13 cellular contexts compared by ENCODE assay signal in the genomic region with DNA sequence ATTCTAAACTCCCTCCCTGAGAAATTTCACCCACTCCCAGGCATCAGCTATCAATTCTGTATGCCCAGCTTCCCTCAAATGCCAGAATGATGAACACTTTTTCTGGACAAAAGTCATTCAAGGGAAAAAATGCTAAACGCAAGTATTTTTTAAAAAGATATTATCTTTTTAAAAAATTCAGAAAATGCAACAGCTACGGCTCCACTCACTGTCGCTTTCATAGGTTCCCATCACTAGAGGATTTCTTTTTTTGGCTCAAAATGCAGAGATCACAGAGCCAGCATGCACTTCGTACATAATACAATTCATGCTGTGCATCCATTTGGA. TPM values are rescaled to one million over a fixed set of nuclear protein-coding genes. Genes with fewer than 3 reads are reported as not detected.
A peak's percentile ranks its signal among the peaks of the same experiment; 100 is the strongest.
DNase-seq lines count a peak whose midpoint lies in the region; ATAC-seq and TF ChIP-seq lines count a peak whose summit lies in the region.
"Had no signal": no experiment of that assay in that cellular context is flagged by ENCODE, and none has a peak within 500 bp of the region (broad histone marks: within the 10 kb centered on the region; RNA-seq: fewer than 3 reads in every experiment).

No MANE protein-coding gene starts in this region.

- H3K4me1 ChIP-seq in left lung: peaks cover 0 to 60% of the 10 kb centered on the region in 2 donors
- peaks cover 2 to 62% (median 17%) of the 10 kb centered on the region in 4 donors for H3K4me1 ChIP-seq in stomach
- H3K4me1 ChIP-seq: SJSA1 had no signal

- POLR2A ChIA-PET in activated CD8-positive, alpha-beta T cell treated with anti-CD3 and anti-CD28 coated beads for 36 hours (lab: Charles Lee): interaction anchor here (1.0 to 1.6 kb wide), 3 partner anchors 9 to 156 kb away, joined by 3 to 5 read pairs (median 3); a partner anchor contains a TSS

- H3K4me3 Mint-ChIP-seq in activated CD8-positive, alpha-beta memory T cell treated with anti-CD3 and anti-CD28 coated beads, Interleukin-2, amount 10 ng/mL, durations not matched to agents 7 days and 5 days: peak overlapping the region; percentile 40
- no peak overlapping the region for H3K4me3 Mint-ChIP-seq in activated CD8-positive, alpha-beta T cell treated with anti-CD3 and anti-CD28 coated beads for 36 hours

- H3K27me3 ChIP-seq in left lung (no peaks in the 10 kb centered on the region), stomach (no peaks in the 10 kb centered on the region)
- H3K27me3 ChIP-seq: SJSA1 had no signal

- TF ChIP-seq CTCF in activated CD8-positive, alpha-beta T cell treated with anti-CD3 and anti-CD28 coated beads for 36 hours (IDR thresholded peaks at IDR 0.05): no peak
- TF ChIP-seq CTCF in left lung (IDR thresholded peaks at IDR 0.05): no peak
- no peak for TF ChIP-seq CTCF in stomach (IDR thresholded peaks at IDR 0.05)

- H3K27ac Mint-ChIP-seq in activated CD8-positive, alpha-beta memory T cell treated with anti-CD3 and anti-CD28 coated beads, Interleukin-2, amount 10 ng/mL, durations not matched to agents 7 days and 5 days: peak overlapping the region; percentile 81
- H3K27ac Mint-ChIP-seq in activated CD8-positive, alpha-beta T cell treated with anti-CD3 and anti-CD28 coated beads for 36 hours: peak overlapping the region; percentile 52

- CTCF ChIA-PET in activated CD8-positive, alpha-beta memory T cell treated with anti-CD3 and anti-CD28 coated beads, Interleukin-2, amount 10 ng/mL, durations not matched to agents 7 days and 5 days (lab: Charles Lee): interaction anchor here (0.7 to 2.6 kb wide), 5 partner anchors 9 to 147 kb away, joined by 3 to 14 read pairs (median 3); a partner anchor contains a TSS
- CTCF ChIA-PET in activated CD8-positive, alpha-beta T cell treated with anti-CD3 and anti-CD28 coated beads for 36 hours (lab: Charles Lee): interaction anchor here (0.7 to 1.2 kb wide), 3 partner anchors 14 to 73 kb away, joined by 3 read pairs; no protein-coding TSS in a partner anchor

- H3K27ac ChIP-seq in left lung (peak overlapping the region; percentile 30 to 88), stomach (peak overlapping the region in 3 of 5 donors; percentile 33 to 84 (median 71))
- H3K27ac ChIP-seq: SJSA1 had no signal

- ATAC-seq in activated CD8-positive, alpha-beta memory T cell treated with anti-CD3 and anti-CD28 coated beads, Interleukin-2, amount 10 ng/mL, durations not matched to agents 7 days and 5 days: no peak
- no peak for ATAC-seq in activated CD8-positive, alpha-beta T cell treated with anti-CD3 and anti-CD28 coated beads for 36 hours
- no peak for ATAC-seq in left lung
- no peak for ATAC-seq in HG03139 (IDR thresholded peaks at IDR 0.05; ENCODE audit: unreplicated experiment)
- no peak for ATAC-seq in GM21825 (IDR thresholded peaks at IDR 0.05; ENCODE audit: unreplicated experiment)

- no peaks in the 10 kb centered on the region for H3K27me3 Mint-ChIP-seq in activated CD8-positive, alpha-beta memory T cell treated with anti-CD3 and anti-CD28 coated beads, Interleukin-2, amount 10 ng/mL, durations not matched to agents 7 days and 5 days
- no peaks in the 10 kb centered on the region for H3K27me3 Mint-ChIP-seq in activated CD8-positive, alpha-beta T cell treated with anti-CD3 and anti-CD28 coated beads for 36 hours

- no peak for TF ChIP-seq POLR2A in stomach (IDR thresholded peaks at IDR 0.05)

- H3K36me3 Mint-ChIP-seq in activated CD8-positive, alpha-beta memory T cell treated with anti-CD3 and anti-CD28 coated beads, Interleukin-2, amount 10 ng/mL, durations not matched to agents 7 days and 5 days: peaks cover 34% of the 10 kb centered on the region
- peaks cover 7% of the 10 kb centered on the region for H3K36me3 Mint-ChIP-seq in activated CD8-positive, alpha-beta T cell treated with anti-CD3 and anti-CD28 coated beads for 36 hours (ENCODE audit: low read depth)

- peaks cover 45% of the 10 kb centered on the region for H3K4me1 Mint-ChIP-seq in activated CD8-positive, alpha-beta memory T cell treated with anti-CD3 and anti-CD28 coated beads, Interleukin-2, amount 10 ng/mL, durations not matched to agents 7 days and 5 days
- peaks cover 31% of the 10 kb centered on the region for H3K4me1 Mint-ChIP-seq in activated CD8-positive, alpha-beta T cell treated with anti-CD3 and anti-CD28 coated beads for 36 hours (ENCODE audit: low read depth)

- DNase-seq in activated CD8-positive, alpha-beta memory T cell treated with anti-CD3 and anti-CD28 coated beads, Interleukin-2, amount 10 ng/mL, durations not matched to agents 7 days and 5 days: no peak
- DNase-seq in activated CD8-positive, alpha-beta memory T cell treated with anti-CD3 and anti-CD28 coated beads for 24 hours: no peak
- DNase-seq in activated CD8-positive, alpha-beta T cell treated with anti-CD3 and anti-CD28 coated beads for 36 hours: no peak
- DNase-seq in left lung (no peak), stomach (no peak), NCI-H2196 treated with DMSO at 0.1 percent for 48 hours (lab: John Stamatoyannopoulos, UW; ENCODE audit: unreplicated experiment) (no peak)
- DNase-seq: H7, MM.1S had no signal

- intact Hi-C loops in activated CD8-positive, alpha-beta T cell treated with anti-CD3 and anti-CD28 coated beads for 36 hours (cut with micrococcal nuclease): no loop called here
- intact Hi-C loops in left lung (cut with DNase I): no loop called here
- intact Hi-C loops in stomach (cut with DNase I; ENCODE audit: low total_unique reads): no loop called here

- H3K4me3 ChIP-seq in left lung (peak overlapping the region in 1 of 2 donors; percentile 22), stomach (no peak overlapping the region)
- H3K4me3 ChIP-seq: SJSA1 had no signal

- no peak for TF ChIP-seq EP300 in stomach (IDR thresholded peaks at IDR 0.05)

- peaks cover 11% of the 10 kb centered on the region for H3K9me3 Mint-ChIP-seq in activated CD8-positive, alpha-beta memory T cell treated with anti-CD3 and anti-CD28 coated beads, Interleukin-2, amount 10 ng/mL, durations not matched to agents 7 days and 5 days (ENCODE audit: low read depth)
- peaks cover 9% of the 10 kb centered on the region for H3K9me3 Mint-ChIP-seq in activated CD8-positive, alpha-beta T cell treated with anti-CD3 and anti-CD28 coated beads for 36 hours

- peaks cover 0 to 3% of the 10 kb centered on the region in 2 donors for H3K9me3 ChIP-seq in left lung
- H3K9me3 ChIP-seq in stomach: peaks cover 0 to 9% (median 0%) of the 10 kb centered on the region in 4 donors
- H3K9me3 ChIP-seq: SJSA1 had no signal

- peaks cover 0 to 27% of the 10 kb centered on the region in 2 donors for H3K36me3 ChIP-seq in left lung
- peaks cover 5 to 24% (median 20%) of the 10 kb centered on the region in 4 donors for H3K36me3 ChIP-seq in stomach
- H3K36me3 ChIP-seq: SJSA1 had no signal

- WGBS in stomach, 5 donors: 67 to 81% (median 73%) methylated on average over 4 of the region's 4 CpGs

RNA-seq across cellular contexts. Expression of a gene that starts 5.1 kb away (rescaled TPM):
- 100 to 1,000 TPM; 204 to 211 TPM for total RNA-seq in activated CD8-positive, alpha-beta memory T cell treated with anti-CD3 and anti-CD28 coated beads, Interleukin-2, amount 10 ng/mL, durations not matched to agents 7 days and 5 days
- total RNA-seq in activated CD8-positive, alpha-beta T cell treated with anti-CD3 and anti-CD28 coated beads for 36 hours: 10 to 100 TPM; 18.7 to 19.3 TPM
- total RNA-seq in left lung (100 to 1,000 TPM; 340 to 418 TPM), stomach (100 to 1,000 TPM in 2 of 5 donors, 10 to 100 TPM in 3; 35.0 to 135 (median 50.8) TPM)
- 100 to 1,000 TPM; 146 to 350 (median 157) TPM for polyA plus RNA-seq in stomach

RNA-seq across cellular contexts. Expression of a gene that starts 13.5 kb away (rescaled TPM):
- total RNA-seq in activated CD8-positive, alpha-beta memory T cell treated with anti-CD3 and anti-CD28 coated beads, Interleukin-2, amount 10 ng/mL, durations not matched to agents 7 days and 5 days: under 1 TPM; 0.52 to 0.82 TPM
- under 1 TPM; 0.77 to 0.96 TPM for total RNA-seq in activated CD8-positive, alpha-beta T cell treated with anti-CD3 and anti-CD28 coated beads for 36 hours
- total RNA-seq in left lung: under 1 TPM; 0.60 to 0.90 TPM
- total RNA-seq in stomach: 10 to 100 TPM in 2 of 5 donors, 1 to 10 TPM in 1, not detected in 2; 2.2 to 14.5 (median 13.4) TPM
- polyA plus RNA-seq in stomach: 1 to 10 TPM; 1.1 to 2.3 (median 1.2) TPM
- total RNA-seq: H7, kidney epithelial cell, posterior vena cava, SJSA1 had no signal

RNA-seq across cellular contexts. Expression of a gene that starts 50.5 kb away (rescaled TPM):
- 10 to 100 TPM; 21.7 to 27.7 TPM for total RNA-seq in activated CD8-positive, alpha-beta memory T cell treated with anti-CD3 and anti-CD28 coated beads, Interleukin-2, amount 10 ng/mL, durations not matched to agents 7 days and 5 days
- 10 to 100 TPM; 11.8 to 13.0 TPM for total RNA-seq in activated CD8-positive, alpha-beta T cell treated with anti-CD3 and anti-CD28 coated beads for 36 hours
- 10 to 100 TPM; 20.8 to 21.7 TPM for total RNA-seq in left lung
- 10 to 100 TPM; 16.9 to 43.8 (median 21.7) TPM for total RNA-seq in stomach
- 10 to 100 TPM; 13.4 to 19.7 (median 17.0) TPM for polyA plus RNA-seq in stomach

RNA-seq across cellular contexts. Expression of a gene that starts 50.7 kb away (rescaled TPM):
- total RNA-seq in activated CD8-positive, alpha-beta memory T cell treated with anti-CD3 and anti-CD28 coated beads, Interleukin-2, amount 10 ng/mL, durations not matched to agents 7 days and 5 days: 10 to 100 TPM; 28.2 to 35.5 TPM
- 10 to 100 TPM; 21.3 to 22.9 TPM for total RNA-seq in activated CD8-positive, alpha-beta T cell treated with anti-CD3 and anti-CD28 coated beads for 36 hours
- total RNA-seq in left lung (10 to 100 TPM; 67.6 to 68.1 TPM), stomach (10 to 100 TPM; 22.2 to 90.1 (median 83.9) TPM)
- polyA plus RNA-seq in stomach: 10 to 100 TPM; 11.5 to 23.9 (median 19.4) TPM
